17 cellular contexts compared by ENCODE assay signal in genomic region chr22:42807185-42807584, GRCh38.
"Had no signal": no experiment of that assay in that cellular context is flagged by ENCODE, and none has a peak within 500 bp of the region (broad histone marks: within the 10 kb centered on the region; RNA-seq: fewer than 3 reads in every experiment).

No MANE protein-coding gene starts in this region.

- H3K9me3 ChIP-seq: esophagus squamous epithelium, heart right ventricle, suprapubic skin, vagina had no signal

- H3K36me3 ChIP-seq: neural progenitor cell had no signal

- H3K4me3 ChIP-seq: esophagus squamous epithelium, heart right ventricle, neural progenitor cell, suprapubic skin, vagina had no signal

- H3K9me3 Mint-ChIP-seq: activated CD8-positive, alpha-beta T cell treated with anti-CD3 and anti-CD28 coated beads for 36 hours; activated naive CD4-positive, alpha-beta T cell treated with anti-CD3 and anti-CD28 coated beads, Interleukin-2, amount 50 U/mL, for 24 hours; neural progenitor cell had no signal

- DNase-seq: activated CD4-positive, alpha-beta T cell treated with anti-CD3 and anti-CD28 coated beads for 4 hours; activated CD8-positive, alpha-beta T cell treated with anti-CD3 and anti-CD28 coated beads for 36 hours; activated effector memory CD4-positive, alpha-beta T cell treated with Interleukin-2 at 50 U/mL for 16 hours; activated T-cell treated with anti-CD3 and anti-CD28 coated beads for 4 hours; amniotic stem cell; brain microvascular endothelial cell; esophagus squamous epithelium; foreskin fibroblast; heart right ventricle; stimulated activated CD4-positive, alpha-beta T cell treated with anti-CD3 and anti-CD28 coated beads, Interleukin-12 subunit alpha, Interleukin-12 subunit beta, amount 100 ng/mL, for 4 hours; stimulated activated naive CD4-positive, alpha-beta T cell; T-helper 9 cell; WERI-Rb-1 had no signal

- H3K27me3 ChIP-seq: brain microvascular endothelial cell, esophagus squamous epithelium, heart right ventricle, neural progenitor cell, suprapubic skin, vagina had no signal

- H3K4me3 Mint-ChIP-seq: activated CD8-positive, alpha-beta T cell treated with anti-CD3 and anti-CD28 coated beads for 36 hours; activated naive CD4-positive, alpha-beta T cell treated with anti-CD3 and anti-CD28 coated beads, Interleukin-2, amount 50 U/mL, for 24 hours; neural progenitor cell had no signal

- H3K4me1 Mint-ChIP-seq: activated naive CD4-positive, alpha-beta T cell treated with anti-CD3 and anti-CD28 coated beads, Interleukin-2, amount 50 U/mL, for 24 hours had no signal

- H3K27ac ChIP-seq: brain microvascular endothelial cell, neural progenitor cell, WERI-Rb-1 had no signal

- H3K27ac Mint-ChIP-seq: activated CD8-positive, alpha-beta T cell treated with anti-CD3 and anti-CD28 coated beads for 36 hours; activated naive CD4-positive, alpha-beta T cell treated with anti-CD3 and anti-CD28 coated beads, Interleukin-2, amount 50 U/mL, for 24 hours; neural progenitor cell had no signal

- H3K27me3 Mint-ChIP-seq: activated CD8-positive, alpha-beta T cell treated with anti-CD3 and anti-CD28 coated beads for 36 hours; activated naive CD4-positive, alpha-beta T cell treated with anti-CD3 and anti-CD28 coated beads, Interleukin-2, amount 50 U/mL, for 24 hours had no signal

- ATAC-seq: activated CD8-positive, alpha-beta T cell treated with anti-CD3 and anti-CD28 coated beads for 36 hours; heart right ventricle had no signal
